In the genomic region with DNA sequence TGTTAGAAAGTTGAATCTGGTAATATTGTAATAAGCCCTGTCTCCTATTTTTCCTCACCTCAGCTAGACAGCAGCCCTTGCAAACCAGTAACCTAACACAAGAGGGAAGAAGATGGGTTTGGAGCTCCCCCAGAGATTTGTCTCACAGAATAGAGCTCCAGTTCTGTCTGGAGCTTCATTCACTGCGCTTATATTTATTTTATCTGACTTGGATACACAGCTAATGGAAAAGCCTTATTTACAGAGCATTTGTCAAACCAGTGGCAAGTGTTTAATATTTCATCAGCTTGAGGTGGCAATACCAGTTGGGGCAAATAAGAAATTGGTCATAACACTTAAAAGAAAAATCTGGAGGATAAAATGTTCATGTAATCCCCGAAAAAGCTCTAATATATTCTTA, we compare ENCODE assay signal across 33 cellular contexts.
"Had no signal": no experiment of that assay in that cellular context is flagged by ENCODE, and none has a peak within 500 bp of the region (broad histone marks: within the 10 kb centered on the region; RNA-seq: fewer than 3 reads in every experiment).

No MANE protein-coding gene starts in this region.

- H3K27ac ChIP-seq: adrenal gland, body of pancreas, breast epithelium, KMS-11, PC-9, RWPE1, VCaP had no signal

- H3K27me3 Mint-ChIP-seq: activated B cell treated with CpG ODN at 0.5 μM for 24 hours; activated CD4-positive, alpha-beta memory T cell treated with anti-CD3 and anti-CD28 coated beads for 36 hours; T-cell; T-helper 17 cell had no signal

- H3K4me1 ChIP-seq: adrenal gland, breast epithelium had no signal

- H3K4me2 ChIP-seq: KMS-11, PC-9 had no signal

- H3K9me3 Mint-ChIP-seq: activated B cell treated with CpG ODN at 0.5 μM for 24 hours had no signal

- DNase-seq: activated B cell treated with CpG ODN at 0.5 μM for 24 hours; activated CD4-positive, alpha-beta memory T cell treated with anti-CD3 and anti-CD28 coated beads for 36 hours; activated CD4-positive, alpha-beta T cell treated with anti-CD3 and anti-CD28 coated beads for 4 hours; activated CD4-positive, alpha-beta T cell treated with anti-CD3 and anti-CD28 coated beads, Interleukin-2, amount 50 U/mL, for 1 hour; activated CD4-positive, CD25-positive, alpha-beta regulatory T cell treated with anti-CD3 and anti-CD28 coated beads, Interleukin-2, amount 50 U/mL, for 72 hours; activated CD8-positive, alpha-beta memory T cell treated with anti-CD3 and anti-CD28 coated beads, Interleukin-2, amount 50 U/mL, for 4 hours; activated gamma-delta T cell treated with Interleukin-2 at 50 U/mL for 16 hours; activated naive CD4-positive, alpha-beta T cell treated with anti-CD3 and anti-CD28 coated beads for 36 hours; activated T-cell treated with anti-CD3 and anti-CD28 coated beads for 4 hours; activated T-cell treated with anti-CD3 and anti-CD28 coated beads, Interleukin-2, amount 50 U/mL, for 4 hours; adrenal gland; body of pancreas; NCI-H1105 treated with DMSO at 0.1 percent for 48 hours; NCI-H1436; NCI-H1694; NCI-H1930; NCI-H2081 treated with DMSO at 0.1 percent for 48 hours; NCI-H2171 treated with DMSO at 0.1 percent for 48 hours; NCI-H2227 treated with DMSO at 0.1 percent for 48 hours; NCI-H524 treated with DMSO at 0.1 percent for 48 hours; PC-9; SIG-M5; T-cell; T-helper 17 cell; T-helper 9 cell had no signal

- H3K4me3 Mint-ChIP-seq: activated B cell treated with CpG ODN at 0.5 μM for 24 hours; activated CD4-positive, alpha-beta memory T cell treated with anti-CD3 and anti-CD28 coated beads for 36 hours; activated naive CD4-positive, alpha-beta T cell treated with anti-CD3 and anti-CD28 coated beads for 36 hours; activated T-cell treated with anti-CD3 and anti-CD28 coated beads, Interleukin-2, amount 50 U/mL, for 4 hours; activated T-helper 1 cell treated with anti-CD3 and anti-CD28 coated beads, Interleukin-12 subunit alpha, Interleukin-12 subunit beta, Interleukin-2, Interleukin-4 antibody, amounts not matched to agents 30 ng/mL and 10 ng/mL and 1 ng/mL, durations not matched to agents 14 hours and 24 hours and 36 hours; T-cell; T-helper 17 cell had no signal

- ATAC-seq: activated naive CD4-positive, alpha-beta T cell treated with anti-CD3 and anti-CD28 coated beads, Interleukin-2, amount 50 U/mL, for 72 hours; activated T-cell treated with anti-CD3 and anti-CD28 coated beads, Interleukin-2, amount 50 U/mL, for 4 hours; body of pancreas; Right ventricle myocardium inferior; SK-N-SH treated with all-trans-retinoic acid at 6 μM for 48 hours; T-cell; T-helper 17 cell had no signal

- H3K27me3 ChIP-seq: adrenal gland, body of pancreas, breast epithelium had no signal

- H3K4me3 ChIP-seq: adrenal gland, body of pancreas, breast epithelium, PC-9 had no signal

- H3K9ac ChIP-seq: KMS-11 had no signal

- H3K36me3 ChIP-seq: adrenal gland, breast epithelium had no signal

- H3K36me3 Mint-ChIP-seq: activated CD4-positive, alpha-beta memory T cell treated with anti-CD3 and anti-CD28 coated beads for 36 hours; activated naive CD4-positive, alpha-beta T cell treated with anti-CD3 and anti-CD28 coated beads, Interleukin-2, amount 50 U/mL, for 72 hours; T-cell had no signal

- H3K27ac Mint-ChIP-seq: activated B cell treated with CpG ODN at 0.5 μM for 24 hours; activated CD4-positive, alpha-beta memory T cell treated with anti-CD3 and anti-CD28 coated beads for 36 hours; activated naive CD4-positive, alpha-beta T cell treated with anti-CD3 and anti-CD28 coated beads for 36 hours; activated naive CD4-positive, alpha-beta T cell treated with anti-CD3 and anti-CD28 coated beads, Interleukin-2, amount 50 U/mL, for 72 hours; activated T-helper 1 cell treated with anti-CD3 and anti-CD28 coated beads, Interleukin-12 subunit alpha, Interleukin-12 subunit beta, Interleukin-2, Interleukin-4 antibody, amounts not matched to agents 30 ng/mL and 10 ng/mL and 1 ng/mL, durations not matched to agents 14 hours and 24 hours and 36 hours; T-cell; T-helper 17 cell had no signal

- H3K9me3 ChIP-seq: adrenal gland, body of pancreas, breast epithelium had no signal

- H2AFZ ChIP-seq: PC-9 had no signal

- H3K4me1 Mint-ChIP-seq: activated B cell treated with CpG ODN at 0.5 μM for 24 hours, T-cell, T-helper 17 cell had no signal
